In genomic region chr1:11526071-11526895, GRCh38 we compare ENCODE assay signal across 17 cellular contexts. TPM values are rescaled to one million over a fixed set of nuclear protein-coding genes. Genes with fewer than 3 reads are reported as not detected.
DNase-seq lines count a peak whose midpoint lies in the region; ATAC-seq and TF ChIP-seq lines count a peak whose summit lies in the region.
"Had no signal": no experiment of that assay in that cellular context is flagged by ENCODE, and none has a peak within 500 bp of the region (broad histone marks: within the 10 kb centered on the region; RNA-seq: fewer than 3 reads in every experiment).

No MANE protein-coding gene starts in this region.

- ATAC-seq in T-helper 17 cell = no peak
- ATAC-seq in activated T-helper 17 cell treated with anti-CD3 and anti-CD28 coated beads, Interleukin-2, amount 50 U/mL, for 72 hours (replicated peaks) = no peak

- H3K4me1 ChIP-seq in osteoblast (ENCODE audit: insufficient read depth, low read length) = no peaks in the 10 kb centered on the region

- H3K36me3 ChIP-seq in H7 (replicated peaks; ENCODE audit: control insufficient read depth, insufficient read depth, low read length) = no peaks in the 10 kb centered on the region
- H3K36me3 ChIP-seq in osteoblast (ENCODE audit: insufficient read depth, low read length) = no peaks in the 10 kb centered on the region

- H3K79me2 ChIP-seq in osteoblast (ENCODE audit: insufficient read depth, low read length) = no peaks in the 10 kb centered on the region

- H3K9me3 ChIP-seq in osteoblast (ENCODE audit: low read depth, low read length) (no peaks in the 10 kb centered on the region), T-helper 17 cell (ENCODE audit: control insufficient read depth, low read length, poor library complexity, severe bottlenecking) (no peaks in the 10 kb centered on the region)

- peaks cover 2% of the 10 kb centered on the region for H3K4me1 Mint-ChIP-seq in T-helper 17 cell
- no peaks in the 10 kb centered on the region for H3K4me1 Mint-ChIP-seq in activated T-helper 17 cell treated with anti-CD3 and anti-CD28 coated beads, Interleukin-2, amount 50 U/mL, for 72 hours
- H3K4me1 Mint-ChIP-seq: CD8-positive, alpha-beta memory T cell had no signal

- no peaks in the 10 kb centered on the region for H4K20me1 ChIP-seq in osteoblast (ENCODE audit: insufficient read depth, low read length)

- H3K9me3 Mint-ChIP-seq in activated T-helper 17 cell treated with anti-CD3 and anti-CD28 coated beads, Interleukin-2, amount 50 U/mL, for 72 hours = no peaks in the 10 kb centered on the region
- H3K9me3 Mint-ChIP-seq: CD8-positive, alpha-beta memory T cell; HFFc6 had no signal

- no peak overlapping the region for H3K4me2 ChIP-seq in osteoblast (ENCODE audit: insufficient read depth, low read length)

- H3K27ac Mint-ChIP-seq in T-helper 17 cell = no peak overlapping the region
- H3K27ac Mint-ChIP-seq in activated T-helper 17 cell treated with anti-CD3 and anti-CD28 coated beads, Interleukin-2, amount 50 U/mL, for 72 hours = no peak overlapping the region
- H3K27ac Mint-ChIP-seq: CD8-positive, alpha-beta memory T cell; HFFc6 had no signal

- TF ChIP-seq CTCF in epithelial cell of esophagus (IDR thresholded peaks at IDR 0.05; ENCODE audit: insufficient read depth, low read depth, low read length, missing control alignments) (no peak), osteoblast (IDR thresholded peaks at IDR 0.05; ENCODE audit: extremely low read depth, low read depth, low read length) (no peak)

- H2AFZ ChIP-seq in osteoblast (ENCODE audit: low read length) = no peak overlapping the region

- H3K4me3 ChIP-seq in H7 (ENCODE audit: insufficient read depth, low read depth, low read length) (no peak overlapping the region), epithelial cell of esophagus (ENCODE audit: low read length) (no peak overlapping the region), osteoblast (ENCODE audit: insufficient read depth, low read length) (no peak overlapping the region)

- peak; percentile 4 for DNase-seq in DMS79 (lab: John Stamatoyannopoulos, UW)
- DNase-seq in H7 = peak; percentile 35
- DNase-seq in epithelial cell of esophagus (ENCODE audit: low read depth) = peak; percentile 22
- peak; percentile 80 for DNase-seq in osteoblast (ENCODE audit: insufficient read length, low spot score, missing footprints)
- no peak for DNase-seq in T-helper 17 cell
- DNase-seq in NK-92 (lab: John Stamatoyannopoulos, UW; ENCODE audit: unreplicated experiment) = no peak
- DNase-seq in OCI-M1 (lab: John Stamatoyannopoulos, UW) = no peak
- DNase-seq: ACHN; CD8-positive, alpha-beta memory T cell; DMS53; HFFc6; Karpas-422; NCI-H1436; NCI-H2029; NK-92 treated with Interleukin-12 subunit alpha and Interleukin-12 subunit beta, amount 100 ng/mL, for 24 hours; Right ventricle myocardium superior had no signal

- H3K27ac ChIP-seq in osteoblast (ENCODE audit: low read depth, low read length) = no peak overlapping the region

- peaks cover 6% of the 10 kb centered on the region for H3K27me3 Mint-ChIP-seq in T-helper 17 cell
- H3K27me3 Mint-ChIP-seq in activated T-helper 17 cell treated with anti-CD3 and anti-CD28 coated beads, Interleukin-2, amount 50 U/mL, for 72 hours = no peaks in the 10 kb centered on the region
- H3K27me3 Mint-ChIP-seq: CD8-positive, alpha-beta memory T cell had no signal

- H3K36me3 Mint-ChIP-seq in T-helper 17 cell (ENCODE audit: low read depth) = peaks cover 2% of the 10 kb centered on the region
- no peaks in the 10 kb centered on the region for H3K36me3 Mint-ChIP-seq in activated T-helper 17 cell treated with anti-CD3 and anti-CD28 coated beads, Interleukin-2, amount 50 U/mL, for 72 hours (ENCODE audit: low read depth)
- H3K36me3 Mint-ChIP-seq: CD8-positive, alpha-beta memory T cell had no signal

- no peak overlapping the region for H3K4me3 Mint-ChIP-seq in T-helper 17 cell
- no peak overlapping the region for H3K4me3 Mint-ChIP-seq in activated T-helper 17 cell treated with anti-CD3 and anti-CD28 coated beads, Interleukin-2, amount 50 U/mL, for 72 hours
- H3K4me3 Mint-ChIP-seq: CD8-positive, alpha-beta memory T cell; HFFc6 had no signal

- H3K27me3 ChIP-seq in H7 (ENCODE audit: control insufficient read depth, insufficient read depth, low read length) (no peaks in the 10 kb centered on the region), osteoblast (ENCODE audit: insufficient read depth, low read length) (no peaks in the 10 kb centered on the region)

RNA-seq across cellular contexts. Expression of gene DISP3, which starts 47.3 kb away (rescaled TPM):
- 5.8 and 6.1 TPM in 2 replicates for total RNA-seq in H7 (2014; rRNA removed; shearing (Covaris generic))
- under 0.01 TPM in 2 replicates for total RNA-seq in osteoblast
- total RNA-seq in T-helper 17 cell = 1 to 10 TPM in 1 of 2 donors, under 1 TPM in 1; 0.70 to 1.1 TPM
- total RNA-seq in activated T-helper 17 cell treated with anti-CD3 and anti-CD28 coated beads, Interleukin-2, amount 50 U/mL, for 72 hours = 1 to 10 TPM in 1 of 2 donors, under 1 TPM in 1; 0.56 to 1.8 TPM
- total RNA-seq: HFFc6, Right ventricle myocardium superior had no signal

Comparison
In these comparisons a context has a peak if more than half of its experiments do, and no peak if none do; other contexts are left out.
1. DNase-seq: peak in DMS79 (single experiment), H7 (single experiment), epithelial cell of esophagus (single experiment) and osteoblast (single experiment); none in T-helper 17 cell (0 of 3), NK-92 (single experiment) and OCI-M1 (single experiment).